In the genomic region with DNA sequence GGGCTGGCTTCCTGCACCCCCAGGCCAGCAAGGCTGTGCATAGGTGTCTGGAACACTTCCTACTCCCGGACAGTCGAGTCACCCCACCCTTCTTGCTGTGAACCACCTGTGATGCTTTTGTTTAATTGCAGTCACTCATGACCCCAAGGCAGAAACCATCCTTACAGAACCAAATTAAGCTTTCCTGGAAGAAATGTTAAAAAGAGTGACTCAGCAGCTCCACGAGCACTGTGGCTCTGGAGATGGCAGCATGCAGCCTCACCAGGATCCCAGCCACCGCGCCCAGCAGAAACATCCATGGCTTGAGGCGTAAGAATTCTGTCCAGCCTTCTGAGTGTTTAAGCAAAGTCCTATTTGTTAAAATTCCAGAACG, we compare ENCODE assay signal across 16 cellular contexts. TPM values are rescaled to one million over a fixed set of nuclear protein-coding genes. Genes with fewer than 3 reads are reported as not detected.
DNase-seq lines count a peak whose midpoint lies in the region; ATAC-seq and TF ChIP-seq lines count a peak whose summit lies in the region.
"Had no signal": no experiment of that assay in that cellular context is flagged by ENCODE, and none has a peak within 500 bp of the region (broad histone marks: within the 10 kb centered on the region; RNA-seq: fewer than 3 reads in every experiment).

No MANE protein-coding gene starts in this region.

- peaks cover 57% of the 10 kb centered on the region for H3K79me2 ChIP-seq in PC-3 (ENCODE audit: low read length)

- no TSS peak for BruUV-seq in PC-3 (replicated peaks; lab: Mats Ljungman, UMichigan)

- POLR2A ChIA-PET in PC-3 (lab: Charles Lee; ENCODE audit: unreplicated experiment) = interaction anchor here (0.6 to 0.8 kb wide), 4 partner anchors 24 to 367 kb away, joined by 3 read pairs; no protein-coding TSS in a partner anchor

- no peak overlapping the region for H3K9ac ChIP-seq in PC-3 (ENCODE audit: low read length)
- H3K9ac ChIP-seq: KMS-11 had no signal

- no peaks in the 10 kb centered on the region for H3K27me3 Mint-ChIP-seq in activated CD4-positive, alpha-beta T cell treated with anti-CD3 and anti-CD28 coated beads, Interleukin-2, amount 10 ng/mL, durations not matched to agents 24 days and 14 days
- H3K27me3 Mint-ChIP-seq: activated naive CD8-positive, alpha-beta T cell treated with anti-CD3 and anti-CD28 coated beads, Interleukin-2, amount 50 U/mL, for 24 hours; stimulated activated naive CD8-positive, alpha-beta T cell treated with anti-CD3 and anti-CD28 coated beads, Interleukin-15, Interleukin-2, amounts not matched to agents 100 ng/mL and 50 ng/mL, for 24 hours had no signal

- no peaks in the 10 kb centered on the region for H3K9me3 ChIP-seq in PC-3 (ENCODE audit: low read length)
- no peaks in the 10 kb centered on the region for H3K9me3 ChIP-seq in esophagus squamous epithelium

- 44 to 52% methylated on average over 4 to 7 of the region's 7 CpGs for WGBS in esophagus squamous epithelium, 2 donors

- H3K4me2 ChIP-seq in PC-3 (ENCODE audit: low read length) = peak overlapping the region; percentile 50
- H3K4me2 ChIP-seq: KMS-11 had no signal

- H3K4me1 Mint-ChIP-seq in activated CD4-positive, alpha-beta T cell treated with anti-CD3 and anti-CD28 coated beads, Interleukin-2, amount 10 ng/mL, durations not matched to agents 24 days and 14 days = peaks cover 77% of the 10 kb centered on the region
- H3K4me1 Mint-ChIP-seq: endodermal cell, neural crest cell had no signal

- TF ChIP-seq POLR2A in esophagus squamous epithelium (IDR thresholded peaks at IDR 0.05) = no peak

- peak overlapping the region; percentile 40 for H3K4me3 Mint-ChIP-seq in activated CD4-positive, alpha-beta T cell treated with anti-CD3 and anti-CD28 coated beads, Interleukin-2, amount 10 ng/mL, durations not matched to agents 24 days and 14 days
- H3K4me3 Mint-ChIP-seq: activated naive CD8-positive, alpha-beta T cell treated with anti-CD3 and anti-CD28 coated beads, Interleukin-2, amount 50 U/mL, for 24 hours; endodermal cell; neural crest cell; stimulated activated naive CD8-positive, alpha-beta T cell treated with anti-CD3 and anti-CD28 coated beads, Interleukin-15, Interleukin-2, amounts not matched to agents 100 ng/mL and 50 ng/mL, for 24 hours had no signal

- H3K27ac ChIP-seq in PC-3 (ENCODE audit: low read length) (peak overlapping the region; percentile 62), esophagus squamous epithelium (peak overlapping the region in 3 of 4 donors; percentile 24 to 57 (median 46)), temporal lobe (ENCODE audit: low read depth, low read length) (peak overlapping the region; percentile 59)
- H3K27ac ChIP-seq: KMS-11 had no signal

- H3K9me2 ChIP-seq in PC-3 (replicated peaks; ENCODE audit: low read length) = no peaks in the 10 kb centered on the region

- H2AFZ ChIP-seq in PC-3 (ENCODE audit: low read length) = no peak overlapping the region

- H3K27me3 ChIP-seq in PC-3 (ENCODE audit: low read length) (no peaks in the 10 kb centered on the region), esophagus squamous epithelium (peaks cover 0 to 10% (median 0%) of the 10 kb centered on the region in 4 donors)

- H3K36me3 ChIP-seq in PC-3 (ENCODE audit: low read depth, low read length) (peaks cover 53% of the 10 kb centered on the region), esophagus squamous epithelium (peaks cover 8 to 79% (median 10%) of the 10 kb centered on the region in 3 donors)

- peaks cover 47% of the 10 kb centered on the region for H4K20me1 ChIP-seq in PC-3 (ENCODE audit: low read length)

- CTCF ChIA-PET in PC-3 (lab: Charles Lee) = interaction anchor here (1.0 to 2.7 kb wide), 7 partner anchors 24 to 190 kb away, joined by 3 to 13 read pairs (median 8); a partner anchor contains a TSS

- H3K4me1 ChIP-seq in PC-3 (ENCODE audit: insufficient read depth, low read length) (peaks cover 67% of the 10 kb centered on the region), esophagus squamous epithelium (peaks cover 20 to 46% (median 32%) of the 10 kb centered on the region in 3 donors)

- peaks cover 61% of the 10 kb centered on the region for H3K36me3 Mint-ChIP-seq in activated CD4-positive, alpha-beta T cell treated with anti-CD3 and anti-CD28 coated beads, Interleukin-2, amount 10 ng/mL, durations not matched to agents 24 days and 14 days (ENCODE audit: low read depth)

- no peak overlapping the region for H3K27ac Mint-ChIP-seq in activated CD4-positive, alpha-beta T cell treated with anti-CD3 and anti-CD28 coated beads, Interleukin-2, amount 10 ng/mL, durations not matched to agents 24 days and 14 days
- H3K27ac Mint-ChIP-seq: activated naive CD8-positive, alpha-beta T cell treated with anti-CD3 and anti-CD28 coated beads, Interleukin-2, amount 50 U/mL, for 24 hours; endodermal cell; stimulated activated naive CD8-positive, alpha-beta T cell treated with anti-CD3 and anti-CD28 coated beads, Interleukin-15, Interleukin-2, amounts not matched to agents 100 ng/mL and 50 ng/mL, for 24 hours had no signal

- H3K9me3 Mint-ChIP-seq in activated CD4-positive, alpha-beta T cell treated with anti-CD3 and anti-CD28 coated beads, Interleukin-2, amount 10 ng/mL, durations not matched to agents 24 days and 14 days = no peaks in the 10 kb centered on the region
- H3K9me3 Mint-ChIP-seq: activated naive CD8-positive, alpha-beta T cell treated with anti-CD3 and anti-CD28 coated beads, Interleukin-2, amount 50 U/mL, for 24 hours; endodermal cell; neural crest cell; stimulated activated naive CD8-positive, alpha-beta T cell treated with anti-CD3 and anti-CD28 coated beads, Interleukin-15, Interleukin-2, amounts not matched to agents 100 ng/mL and 50 ng/mL, for 24 hours had no signal

- H3F3A ChIP-seq in PC-3 (ENCODE audit: low read length, unreplicated experiment) = peaks cover 6% of the 10 kb centered on the region

- DNase-seq in activated CD4-positive, alpha-beta T cell treated with anti-CD3 and anti-CD28 coated beads, Interleukin-2, amount 10 ng/mL, durations not matched to agents 24 days and 14 days = no peak
- no peak for DNase-seq in activated CD4-positive, alpha-beta T cell treated with anti-CD3 and anti-CD28 coated beads, Interleukin-2, amount 50 U/mL, for 48 hours
- peak; percentile 96 for DNase-seq in PC-3
- no peak for DNase-seq in esophagus squamous epithelium (lab: John Stamatoyannopoulos, UW)
- no peak for DNase-seq in UCSD-AML1 (lab: John Stamatoyannopoulos, UW; ENCODE audit: unreplicated experiment)
- no peak for DNase-seq in COLO668 (lab: John Stamatoyannopoulos, UW; ENCODE audit: unreplicated experiment)
- DNase-seq: activated naive CD8-positive, alpha-beta T cell treated with anti-CD3 and anti-CD28 coated beads, Interleukin-2, amount 50 U/mL, for 24 hours; AML-193; endodermal cell; NCI-H2227 treated with DMSO at 0.1 percent for 48 hours; SHP77 had no signal

- intact Hi-C loops in activated CD4-positive, alpha-beta T cell treated with anti-CD3 and anti-CD28 coated beads, Interleukin-2, amount 10 ng/mL, durations not matched to agents 24 days and 14 days (cut with micrococcal nuclease) = loop anchor here (10.0 kb wide), 3 partner anchors 121 to 401 kb away; a partner anchor contains a TSS
- intact Hi-C loops in PC-3 (cut with micrococcal nuclease) = loop anchor here (1.0 to 10.0 kb wide), 3 partner anchors 41 to 321 kb away; a partner anchor contains a TSS
- intact Hi-C loops in esophagus squamous epithelium (cut with DNase I) = loop anchor here (5.0 to 10.0 kb wide), 2 partner anchors 121 to 183 kb away; a partner anchor contains a TSS

- TF ChIP-seq CTCF in PC-3 (conservative IDR thresholded peaks at IDR 0.05; ENCODE audit: low read depth, low read length) = no peak
- no peak for TF ChIP-seq CTCF in esophagus squamous epithelium (IDR thresholded peaks at IDR 0.05)

- ATAC-seq in PC-3 (peak; percentile 51), HG03135 (IDR thresholded peaks at IDR 0.05; ENCODE audit: unreplicated experiment) (no peak)
- ATAC-seq: activated naive CD8-positive, alpha-beta T cell treated with anti-CD3 and anti-CD28 coated beads, Interleukin-2, amount 50 U/mL, for 24 hours had no signal

- no peak overlapping the region for H3K4me3 ChIP-seq in PC-3 (ENCODE audit: low read length)
- H3K4me3 ChIP-seq in esophagus squamous epithelium = no peak overlapping the region

RNA-seq across cellular contexts. Expression of a gene that starts 28.8 kb away (rescaled TPM):
- 28.6 and 30.9 TPM in 2 replicates for total RNA-seq in activated CD4-positive, alpha-beta T cell treated with anti-CD3 and anti-CD28 coated beads, Interleukin-2, amount 10 ng/mL, durations not matched to agents 24 days and 14 days
- total RNA-seq in PC-3 (2014; rRNA removed) = 123 and 145 TPM in 2 replicates
- 10 to 100 TPM; 11.3 to 28.5 (median 20.2) TPM for total RNA-seq in esophagus squamous epithelium
- total RNA-seq in temporal lobe = 68.6 TPM

RNA-seq across cellular contexts. Expression of a gene that starts 28.9 kb away (rescaled TPM):
- total RNA-seq in activated CD4-positive, alpha-beta T cell treated with anti-CD3 and anti-CD28 coated beads, Interleukin-2, amount 10 ng/mL, durations not matched to agents 24 days and 14 days = 34.8 and 35.1 TPM in 2 replicates
- 80.5 and 87.8 TPM in 2 replicates for total RNA-seq in PC-3 (2014; rRNA removed)
- total RNA-seq in esophagus squamous epithelium = 10 to 100 TPM; 13.4 to 20.0 (median 16.7) TPM
- total RNA-seq in temporal lobe = 10.3 TPM

RNA-seq across cellular contexts. Expression of a gene that starts 51.5 kb away (rescaled TPM):
- total RNA-seq in activated CD4-positive, alpha-beta T cell treated with anti-CD3 and anti-CD28 coated beads, Interleukin-2, amount 10 ng/mL, durations not matched to agents 24 days and 14 days = not detected in 2 replicates
- not detected in 2 replicates for total RNA-seq in PC-3 (2014; rRNA removed)
- not detected for total RNA-seq in esophagus squamous epithelium
- total RNA-seq in temporal lobe = not detected
- total RNA-seq: endodermal cell, neural crest cell had no signal
